24 cellular contexts compared by ENCODE assay signal in the genomic region with DNA sequence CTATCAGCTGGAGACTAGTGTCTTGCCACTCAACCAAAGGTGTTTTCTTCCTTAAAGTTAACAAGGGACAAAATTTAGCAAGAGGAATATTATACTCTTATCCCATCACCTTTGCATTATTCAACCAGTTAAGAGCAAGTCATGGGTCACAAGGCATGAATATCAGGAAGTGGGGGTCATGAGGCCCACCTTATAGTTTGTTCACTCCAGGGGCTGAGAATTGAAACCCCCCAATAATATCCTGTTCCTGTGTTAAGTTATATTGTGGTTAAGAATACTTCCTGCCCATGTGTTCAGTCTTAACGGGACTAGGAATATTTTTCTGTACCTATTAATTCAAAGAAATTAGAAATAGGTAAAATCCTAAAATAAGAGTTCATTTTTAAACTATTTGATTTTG.
"Had no signal": no experiment of that assay in that cellular context is flagged by ENCODE, and none has a peak within 500 bp of the region (broad histone marks: within the 10 kb centered on the region; RNA-seq: fewer than 3 reads in every experiment).

No MANE protein-coding gene starts in this region.

- H3K79me2 ChIP-seq: parathyroid adenoma had no signal

- H3K4me1 ChIP-seq: neural progenitor cell, parathyroid adenoma, psoas muscle, right lobe of liver, sigmoid colon, stomach, tibial nerve, vagina had no signal

- H3K9me3 ChIP-seq: right lobe of liver, thoracic aorta, thyroid gland, vagina had no signal

- H2AFZ ChIP-seq: neural progenitor cell, parathyroid adenoma had no signal

- H3K9ac ChIP-seq: neural progenitor cell, parathyroid adenoma had no signal

- ATAC-seq: psoas muscle; right cardiac atrium; right lobe of liver; stimulated activated effector memory CD8-positive, alpha-beta T cell treated with anti-CD3 and anti-CD28 coated beads, Interleukin-12 subunit alpha, Interleukin-12 subunit beta, amount 100 ng/mL, for 72 hours; stimulated activated naive B cell treated with anti-CD40 and anti-IgM and Interleukin-4, amounts not matched to agents 10 μg/mL and 1 μg/mL and 100 μg/mL, for 72 hours had no signal

- H3K36me3 ChIP-seq: neural progenitor cell, ovary, right lobe of liver, sigmoid colon, stomach, thoracic aorta, thyroid gland, tibial nerve, upper lobe of left lung, vagina had no signal

- H3K4me3 ChIP-seq: neural progenitor cell, ovary, psoas muscle, right lobe of liver, sigmoid colon, stomach, thoracic aorta, thyroid gland, tibial nerve, upper lobe of left lung, vagina had no signal

- DNase-seq: occipital lobe; ovary; posterior cingulate gyrus; psoas muscle; right cardiac atrium; right lobe of liver; sigmoid colon; small intestine; stimulated activated CD4-positive, alpha-beta T cell treated with anti-CD3 and anti-CD28 coated beads, Interleukin-15, amount 100 ng/mL, for 24 hours; stimulated activated CD4-positive, alpha-beta T cell treated with anti-CD3 and anti-CD28 coated beads, Interleukin-2, amount 100 ng/mL, for 24 hours; stimulated activated CD4-positive, alpha-beta T cell treated with anti-CD3 and anti-CD28 coated beads, Interleukin-2, amount 100 ng/mL, for 48 hours; stimulated activated CD4-positive, alpha-beta T cell treated with anti-CD3 and anti-CD28 coated beads, Interleukin-4, amount 100 ng/mL, for 24 hours; stimulated activated naive B cell treated with anti-CD40 and anti-IgM and Interleukin-4, amounts not matched to agents 10 μg/mL and 1 μg/mL and 100 μg/mL, for 72 hours; stimulated activated naive CD4-positive, alpha-beta T cell treated with Interleukin-2 at 50 U/mL for 16 hours; stomach; thyroid gland; trophoblast cell; upper lobe of left lung had no signal

- H3K4me2 ChIP-seq: neural progenitor cell had no signal

- H3K27me3 ChIP-seq: neural progenitor cell, ovary, right lobe of liver, sigmoid colon, stomach, thyroid gland, tibial nerve, upper lobe of left lung, vagina had no signal

- H3K27ac ChIP-seq: neural progenitor cell, ovary, parathyroid adenoma, psoas muscle, right lobe of liver, sigmoid colon, stomach, thoracic aorta, thyroid gland, tibial nerve, upper lobe of left lung, vagina had no signal
